Comparison of ENCODE assay signal across 16 cellular contexts in the genomic region with DNA sequence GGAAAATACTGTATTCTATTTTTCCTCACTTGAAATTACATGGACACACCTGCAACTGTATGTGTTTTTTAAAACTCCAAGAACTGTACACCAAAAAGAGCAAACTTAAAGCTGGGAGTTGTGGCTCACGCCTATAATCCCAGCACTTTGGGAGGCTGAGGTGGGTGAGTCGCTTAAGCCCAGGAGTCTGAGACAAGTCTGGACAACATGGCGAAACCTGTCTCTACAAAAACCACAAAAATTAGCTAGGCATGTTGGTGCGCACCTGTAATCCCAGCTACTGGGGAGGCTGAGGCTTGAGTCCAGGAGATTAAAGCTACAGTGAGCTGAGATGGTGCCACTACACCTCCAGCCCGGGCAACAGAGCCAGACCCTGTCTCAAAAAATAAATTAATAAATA.
DNase-seq lines count a peak whose midpoint lies in the region; ATAC-seq and TF ChIP-seq lines count a peak whose summit lies in the region.
"Had no signal": no experiment of that assay in that cellular context is flagged by ENCODE, and none has a peak within 500 bp of the region (broad histone marks: within the 10 kb centered on the region; RNA-seq: fewer than 3 reads in every experiment).

No MANE protein-coding gene starts in this region.

- H3K27ac ChIP-seq in body of pancreas, result peak overlapping the region; percentile 55 to 89 (median 80)
- H3K27ac ChIP-seq in endodermal cell (ENCODE audit: low read depth, low read length), result no peak overlapping the region
- H3K27ac ChIP-seq in hepatocyte, result peak overlapping the region; percentile 65
- H3K27ac ChIP-seq in thyroid gland, result peak overlapping the region in 2 of 3 donors; percentile 50 to 58
- H3K27ac ChIP-seq: C4-2B had no signal

- intact Hi-C loops in body of pancreas (cut with DNase I) (loop anchor here (10.0 kb wide), 1 partner anchor 375 kb away; no protein-coding TSS in a partner anchor), thyroid gland (cut with DNase I) (no loop called here)

- H3K4me1 Mint-ChIP-seq in endodermal cell, result peaks cover 41% of the 10 kb centered on the region
- H3K4me1 Mint-ChIP-seq: CD4-positive, alpha-beta memory T cell had no signal

- no peaks in the 10 kb centered on the region for H3K36me3 Mint-ChIP-seq in endodermal cell (ENCODE audit: low read depth)
- H3K36me3 Mint-ChIP-seq: CD4-positive, alpha-beta memory T cell had no signal

- H3K9me3 Mint-ChIP-seq in endodermal cell, result no peaks in the 10 kb centered on the region
- H3K9me3 Mint-ChIP-seq: HFFc6 had no signal

- no peak for DNase-seq in body of pancreas
- DNase-seq in endodermal cell, result peak; percentile 28
- no peak for DNase-seq in hepatocyte (ENCODE audit: low spot score)
- no peak for DNase-seq in thyroid gland
- DNase-seq in NCI-H774 (lab: John Stamatoyannopoulos, UW), result no peak
- DNase-seq in NCI-H2227 treated with DMSO at 0.1 percent for 48 hours (lab: John Stamatoyannopoulos, UW), result no peak
- DNase-seq: BE2C; CD4-positive, alpha-beta memory T cell; COR-L47; DMS153; DMS79 treated with DMSO at 0.1 percent for 48 hours; EL; HFFc6 had no signal

- H3K79me2 ChIP-seq in hepatocyte, result no peaks in the 10 kb centered on the region

- H3K27me3 ChIP-seq in body of pancreas (no peaks in the 10 kb centered on the region), endodermal cell (ENCODE audit: control insufficient read depth, insufficient read depth, low read length, poor library complexity, severe bottlenecking) (no peaks in the 10 kb centered on the region), hepatocyte (no peaks in the 10 kb centered on the region), thyroid gland (no peaks in the 10 kb centered on the region)
- H3K27me3 ChIP-seq: BE2C had no signal

- H3K27me3 Mint-ChIP-seq in endodermal cell (ENCODE audit: insufficient read depth), result peaks cover 24% of the 10 kb centered on the region

- H3K36me3 ChIP-seq in body of pancreas (replicated peaks in 1 of 2; ENCODE audit: insufficient read depth in 1 of 2, low read depth in 2 of 2) (no peaks in the 10 kb centered on the region), endodermal cell (ENCODE audit: control insufficient read depth, insufficient read depth, low read length) (no peaks in the 10 kb centered on the region), hepatocyte (replicated peaks; ENCODE audit: insufficient read depth, low read depth) (no peaks in the 10 kb centered on the region), thyroid gland (no peaks in the 10 kb centered on the region)
- H3K36me3 ChIP-seq: BE2C, HAP-1 had no signal

- H3K9me2 ChIP-seq in hepatocyte (replicated peaks; ENCODE audit: insufficient read depth), result no peaks in the 10 kb centered on the region

- H3K4me2 ChIP-seq in hepatocyte, result no peak overlapping the region

- TF ChIP-seq CTCF in body of pancreas (IDR thresholded peaks at IDR 0.05) (no peak), endodermal cell (conservative IDR thresholded peaks at IDR 0.05) (no peak), hepatocyte (IDR thresholded peaks at IDR 0.05; ENCODE audit: poor library complexity) (no peak), thyroid gland (IDR thresholded peaks at IDR 0.05) (no peak)

- ATAC-seq in body of pancreas (no peak), GM18867 (IDR thresholded peaks at IDR 0.05; ENCODE audit: unreplicated experiment) (no peak)

- no peak overlapping the region for H3K4me3 Mint-ChIP-seq in endodermal cell
- H3K4me3 Mint-ChIP-seq: CD4-positive, alpha-beta memory T cell; HFFc6 had no signal

- TF ChIP-seq POLR2A in body of pancreas (IDR thresholded peaks at IDR 0.05) (no peak), thyroid gland (IDR thresholded peaks at IDR 0.05) (no peak)

- H4K20me1 ChIP-seq in hepatocyte (ENCODE audit: insufficient read depth, poor library complexity, severe bottlenecking), result no peaks in the 10 kb centered on the region

- H2AFZ ChIP-seq in hepatocyte, result peak overlapping the region; percentile 45

- H3K27ac Mint-ChIP-seq in endodermal cell, result no peak overlapping the region
- H3K27ac Mint-ChIP-seq: CD4-positive, alpha-beta memory T cell; HFFc6 had no signal

- H3K9me3 ChIP-seq in body of pancreas, result no peaks in the 10 kb centered on the region
- peaks cover 6% of the 10 kb centered on the region for H3K9me3 ChIP-seq in endodermal cell (ENCODE audit: control insufficient read depth, low read length)
- no peaks in the 10 kb centered on the region for H3K9me3 ChIP-seq in hepatocyte (ENCODE audit: low read depth)
- H3K9me3 ChIP-seq in thyroid gland, result no peaks in the 10 kb centered on the region
- H3K9me3 ChIP-seq: BE2C, HAP-1 had no signal

- no peak overlapping the region for H3K4me3 ChIP-seq in body of pancreas
- H3K4me3 ChIP-seq in endodermal cell (ENCODE audit: low read length), result no peak overlapping the region
- no peak overlapping the region for H3K4me3 ChIP-seq in hepatocyte
- no peak overlapping the region for H3K4me3 ChIP-seq in thyroid gland (replicated peaks in 1 of 3)
- H3K4me3 ChIP-seq: HAP-1 had no signal

- H3K9ac ChIP-seq in endodermal cell (ENCODE audit: extremely low read depth, low read length, poor library complexity, severe bottlenecking), result no peak overlapping the region

- WGBS in body of pancreas, 2 donors, result 82 to 85% methylated on average over 5 of the region's 5 CpGs
- WGBS in endodermal cell (ENCODE audit: insufficient coverage in 1 of 2, insufficient read length in 1 of 2), 2 experiments, result 95% methylated on average over 4 of the region's 5 CpGs; no CpG with 5 or more reads in 1 of the 2 experiments
- 79% methylated on average over 5 of the region's 5 CpGs for WGBS in hepatocyte (ENCODE audit: low lambda C conversion rate, missing lambda C conversion rate)
- WGBS in thyroid gland, 2 donors, result 81 to 86% methylated on average over 5 of the region's 5 CpGs

- H3K4me1 ChIP-seq in body of pancreas, result peaks cover 40% of the 10 kb centered on the region
- peaks cover 9% of the 10 kb centered on the region for H3K4me1 ChIP-seq in endodermal cell (ENCODE audit: control insufficient read depth, insufficient read depth, low read length)
- peaks cover 9% of the 10 kb centered on the region for H3K4me1 ChIP-seq in hepatocyte (ENCODE audit: insufficient read depth)
- peaks cover 0 to 10% of the 10 kb centered on the region in 2 donors for H3K4me1 ChIP-seq in thyroid gland
- H3K4me1 ChIP-seq: BE2C had no signal
